Comparison of ENCODE assay signal across 8 cellular contexts in genomic region chr6:33571637-33572316, GRCh38. TPM values are rescaled to one million over a fixed set of nuclear protein-coding genes. Genes with fewer than 3 reads are reported as not detected.
DNase-seq lines count a peak whose midpoint lies in the region; ATAC-seq and TF ChIP-seq lines count a peak whose summit lies in the region.

No MANE protein-coding gene starts in this region.

- no peaks in the 10 kb centered on the region for H3K79me1 ChIP-seq in H9 (ENCODE audit: insufficient read depth, low read depth, low read length, poor library complexity, severe bottlenecking)

- H3K56ac ChIP-seq in H9 (ENCODE audit: insufficient read length, low read depth, low read length): no peak overlapping the region

- H3K36me3 Mint-ChIP-seq in H9 (ENCODE audit: insufficient read depth in 1 of 3, low read depth in 3 of 3) (peaks cover 16 to 25% (median 23%) of the 10 kb centered on the region in 3 experiments), WTC11 (peaks cover 19% of the 10 kb centered on the region)

- H2BK20ac ChIP-seq in H9 (ENCODE audit: low read depth, low read length, poor library complexity, severe bottlenecking): no peak overlapping the region

- H4K8ac ChIP-seq in H9 (replicated peaks; ENCODE audit: insufficient read length, low read depth, low read length): no peak overlapping the region

- H3T11ph ChIP-seq in H9 (ENCODE audit: low read length): no peak overlapping the region

- no peak overlapping the region for H3K4ac ChIP-seq in H9 (ENCODE audit: low read depth, low read length)

- peak overlapping the region; percentile 81 for H3K4me3 ChIP-seq in left ventricle myocardium inferior
- H3K4me3 ChIP-seq in skeletal muscle satellite cell (ENCODE audit: low read length): peak overlapping the region; percentile 86

- H3K9me3 ChIP-seq in H9 (ENCODE audit: control insufficient read depth, low read depth, low read length) (no peaks in the 10 kb centered on the region), left ventricle myocardium inferior (replicated peaks) (no peaks in the 10 kb centered on the region), skeletal muscle satellite cell (replicated peaks; ENCODE audit: low read length) (no peaks in the 10 kb centered on the region)

- H3K27me3 ChIP-seq in H9 (ENCODE audit: insufficient read depth, low read length): no peaks in the 10 kb centered on the region
- H3K27me3 ChIP-seq in left ventricle myocardium inferior (ENCODE audit: low read depth): no peaks in the 10 kb centered on the region
- H3K27me3 ChIP-seq in skeletal muscle satellite cell (ENCODE audit: control insufficient read depth, insufficient read depth, low read length): no peaks in the 10 kb centered on the region

- H2BK5ac ChIP-seq in H9 (ENCODE audit: insufficient read length, low read length): no peak overlapping the region

- H3K27ac ChIP-seq in H9 (ENCODE audit: insufficient read length, low read depth, low read length) (no peak overlapping the region), left ventricle myocardium inferior (replicated peaks) (peak overlapping the region; percentile 93)

- peaks cover 5% of the 10 kb centered on the region for H3K27me3 Mint-ChIP-seq in H9 (ENCODE audit: low read depth)
- peaks cover 3% of the 10 kb centered on the region; the same call in 1 of the 2 replicates for H3K27me3 Mint-ChIP-seq in WTC11 (ENCODE audit: low read depth)

- H2BK120ac ChIP-seq in H9 (ENCODE audit: low read depth, low read length, poor library complexity, severe bottlenecking): no peak overlapping the region

- no peak overlapping the region for H2AFZ ChIP-seq in H9 (ENCODE audit: low read length)

- no peak overlapping the region for H2AK5ac ChIP-seq in H9 (ENCODE audit: insufficient read length, low read length)

- H3K23me2 ChIP-seq in H9 (ENCODE audit: insufficient read length, low read depth, low read length, poor library complexity, severe bottlenecking): peaks cover 4% of the 10 kb centered on the region

- CTCF ChIA-PET in WTC11 (lab: Charles Lee): interaction anchor here (1.3 to 1.8 kb wide), 2 partner anchors 8 to 11 kb away, joined by 4 to 7 read pairs; partner anchors contain the start of gene BAK1

- no peak overlapping the region for H3K14ac ChIP-seq in H9 (ENCODE audit: insufficient read depth, low read length)

- POLR2A ChIA-PET in WTC11 (lab: Charles Lee): no interaction called here

- H3K18ac ChIP-seq in H9 (ENCODE audit: insufficient read length, low read depth, low read length): no peak overlapping the region

- H3K79me2 ChIP-seq in H9 (ENCODE audit: insufficient read depth, low read length): no peaks in the 10 kb centered on the region

- H3K4me1 ChIP-seq in H9 (ENCODE audit: insufficient read depth, low read length) (no peaks in the 10 kb centered on the region), left ventricle myocardium inferior (peaks cover 23% of the 10 kb centered on the region), skeletal muscle satellite cell (ENCODE audit: control insufficient read depth, insufficient read depth, low read length) (peaks cover 19% of the 10 kb centered on the region)

- no peak overlapping the region for H4K91ac ChIP-seq in H9 (ENCODE audit: insufficient read length, low read depth, low read length)

- ATAC-seq in WTC11: no peak
- ATAC-seq in GM18498 (IDR thresholded peaks at IDR 0.05; ENCODE audit: unreplicated experiment): no peak
- ATAC-seq in GM21360 (IDR thresholded peaks at IDR 0.05; ENCODE audit: unreplicated experiment): no peak

- H3K4me1 Mint-ChIP-seq in H9 (peaks cover 20 to 23% of the 10 kb centered on the region in 2 experiments), WTC11 (peaks cover 11% of the 10 kb centered on the region)

- H2BK15ac ChIP-seq in H9 (ENCODE audit: low read depth, low read length): no peak overlapping the region

- no peak overlapping the region for H3K23ac ChIP-seq in H9 (ENCODE audit: insufficient read length, low read depth, low read length)

- no peak for TF ChIP-seq CTCF in H9 (conservative IDR thresholded peaks at IDR 0.05)
- TF ChIP-seq CTCF in WTC11 (IDR thresholded peaks at IDR 0.05): no peak
- TF ChIP-seq CTCF in left ventricle myocardium inferior (IDR thresholded peaks at IDR 0.05; ENCODE audit: borderline replicate concordance): no peak

- H4K5ac ChIP-seq in H9 (ENCODE audit: insufficient read length, low read depth, low read length): no peak overlapping the region

- H4K20me1 ChIP-seq in H9 (ENCODE audit: control insufficient read depth, insufficient read depth, insufficient read length): no peaks in the 10 kb centered on the region

- DNase-seq in H9: no peak
- no peak for DNase-seq in WTC11 (ENCODE audit: low spot score)
- no peak for DNase-seq in left ventricle myocardium inferior
- DNase-seq in erythroblast (lab: John Stamatoyannopoulos, UW): no peak
- no peak for DNase-seq in NOMO-1 treated with dmso at 0.1 percent for 144 hours (lab: John Stamatoyannopoulos, UW; ENCODE audit: unreplicated experiment)

- H2BK12ac ChIP-seq in H9 (ENCODE audit: insufficient read length, low read depth, low read length): no peak overlapping the region

- H3K4me3 Mint-ChIP-seq in H9: peak overlapping the region; percentile 86 to 91
- H3K4me3 Mint-ChIP-seq in WTC11: peak overlapping the region; percentile 89

- H3K4me2 ChIP-seq in H9 (ENCODE audit: insufficient read depth, insufficient read length, low read length): peak overlapping the region; percentile 88
- H3K4me2 ChIP-seq in skeletal muscle satellite cell (ENCODE audit: low read length): peak overlapping the region; percentile 100

- H3K9me3 Mint-ChIP-seq in H9 (peaks cover 0 to under 1% of the 10 kb centered on the region in 2 experiments; a peak in 1 of 5 replicates), WTC11 (no peaks in the 10 kb centered on the region)

- WGBS in H9 (ENCODE audit: extremely low coverage, insufficient read length, low lambda C conversion rate): no CpG with 5 or more reads among the region's 11 CpGs

- H3K9ac ChIP-seq in H9 (ENCODE audit: extremely low read depth, insufficient read length, low read length) (no peak overlapping the region), skeletal muscle satellite cell (ENCODE audit: low read depth, low read length) (peak overlapping the region; percentile 85)

- intact Hi-C loops in left ventricle myocardium inferior (cut with micrococcal nuclease): no loop called here

- H3K36me3 ChIP-seq in left ventricle myocardium inferior: peaks cover 31% of the 10 kb centered on the region
- peaks cover 35% of the 10 kb centered on the region for H3K36me3 ChIP-seq in skeletal muscle satellite cell (ENCODE audit: insufficient read depth, low read length)

- TF ChIP-seq POLR2A in erythroblast (IDR thresholded peaks at IDR 0.05; ENCODE audit: low read length): no peak

- H3K27ac Mint-ChIP-seq in H9 (peak overlapping the region; percentile 52 to 95 (median 91); a peak in 5 of 7 replicates), WTC11 (peak overlapping the region; percentile 81)

TF ChIP-seq in WTC11, 78 proteins besides CTCF, POLR2A, EP300 and RAD21:
- no peak for TF ChIP-seq AR (CRISPR knock-in tag; IDR thresholded peaks at IDR 0.05)

RNA-seq across cellular contexts. Expression of gene BAK1, which starts 8.3 kb away (rescaled TPM):
- total RNA-seq in H9 (2021) (40.0 and 41.4 TPM in 2 replicates), WTC11 (2021) (40.5 to 40.9 TPM (median 40.5 TPM) in 3 replicates), left ventricle myocardium inferior (19.7 TPM)
- total RNA-seq in skeletal muscle satellite cell (2012; rRNA removed): 19.0 and 23.8 TPM in 2 replicates

RNA-seq across cellular contexts. Expression of gene ITPR3, which starts 49.3 kb away (rescaled TPM):
- total RNA-seq in H9 (2021) (39.1 and 40.3 TPM in 2 replicates), WTC11 (2021) (42.5 to 47.3 TPM (median 42.9 TPM) in 3 replicates), left ventricle myocardium inferior (5.6 TPM)
- 57.3 and 64.2 TPM in 2 replicates for total RNA-seq in skeletal muscle satellite cell (2012; rRNA removed)
